In the genomic region with DNA sequence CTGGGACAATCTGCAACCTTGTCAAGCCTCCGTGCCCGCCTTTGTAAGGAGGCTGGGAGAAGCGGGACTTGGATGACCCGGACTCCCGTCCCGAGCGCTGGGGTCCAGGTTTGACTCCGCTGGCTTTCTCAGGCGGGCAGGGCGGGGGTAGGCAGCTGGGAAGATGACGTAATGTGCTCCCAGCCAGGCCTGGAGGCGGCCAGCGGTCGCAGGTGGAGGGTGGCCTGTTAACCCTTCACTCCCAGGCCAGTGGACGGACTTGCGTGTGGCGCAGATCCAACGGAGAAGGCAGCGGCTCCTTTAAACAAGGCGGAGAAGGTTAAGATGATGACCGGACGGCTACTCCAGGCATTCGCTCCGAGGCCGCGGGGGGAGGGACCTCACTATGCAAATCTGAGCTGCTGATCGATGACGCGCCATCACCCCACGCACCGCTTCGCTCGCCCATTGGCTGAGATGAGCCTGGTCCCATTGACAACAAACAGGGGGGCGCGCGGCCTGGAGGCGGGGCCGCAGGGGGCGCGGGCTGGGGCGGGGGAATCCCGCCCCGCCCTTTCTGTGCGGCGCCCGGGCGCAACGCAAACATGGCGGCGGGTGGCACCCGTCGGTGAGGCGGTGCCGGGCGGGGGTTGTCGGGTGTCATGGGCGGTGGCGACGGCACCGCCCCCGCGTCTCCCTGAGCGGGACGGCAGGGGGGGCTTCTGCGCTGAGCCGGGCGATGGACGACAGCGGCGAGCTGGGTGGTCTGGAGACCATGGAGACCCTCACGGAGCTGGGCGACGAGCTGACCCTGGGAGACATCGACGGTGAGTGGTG, we compare ENCODE assay signal across 8 cellular contexts. TPM values are rescaled to one million over a fixed set of nuclear protein-coding genes. Genes with fewer than 3 reads are reported as not detected.
DNase-seq lines count a peak whose midpoint lies in the region; ATAC-seq and TF ChIP-seq lines count a peak whose summit lies in the region.

TSS of gene SREBF2 (plus strand) at position 553 of the 816 bp plus-strand sequence. CDS start at position 719, 166 bp downstream.

- H3K4me1 ChIP-seq in RWPE2 (ENCODE audit: insufficient read depth, poor library complexity, severe bottlenecking), result peaks cover 20% of the 10 kb centered on the region

- H3K27ac ChIP-seq in RWPE2 (ENCODE audit: poor library complexity, severe bottlenecking), result peak within 1 kb of the TSS; percentile 87

- H3K36me3 Mint-ChIP-seq in activated T-helper 2 cell treated with anti-CD3 and anti-CD28 coated beads, Interferon-gamma antibody, Interleukin-2, Interleukin-4, amounts not matched to agents 10 μg/mL and 5 μg/mL and 100 μg/mL, durations not matched to agents 14 hours and 24 hours and 36 hours (ENCODE audit: low read depth), result peaks cover 62% of the 10 kb centered on the region
- peaks cover 0 to 11% (median 0%) of the 10 kb centered on the region in 3 donors for H3K36me3 Mint-ChIP-seq in naive thymus-derived CD8-positive, alpha-beta T cell

- peak within 1 kb of the TSS; percentile 97 for H3K27ac Mint-ChIP-seq in activated T-helper 2 cell treated with anti-CD3 and anti-CD28 coated beads, Interferon-gamma antibody, Interleukin-2, Interleukin-4, amounts not matched to agents 10 μg/mL and 5 μg/mL and 100 μg/mL, durations not matched to agents 14 hours and 24 hours and 36 hours
- H3K27ac Mint-ChIP-seq in naive thymus-derived CD8-positive, alpha-beta T cell, result peak within 1 kb of the TSS; percentile 94 to 100 (median 99)

- peak; percentile 100 for DNase-seq in ELF-1 (ENCODE audit: low read depth, low spot score)
- peak; percentile 99 for DNase-seq in H4 (ENCODE audit: low spot score)
- DNase-seq in LoVo (ENCODE audit: low spot score), result peak; percentile 99
- DNase-seq in RWPE2 (ENCODE audit: low spot score), result peak; percentile 100
- peak; percentile 99 for DNase-seq in activated T-helper 2 cell treated with anti-CD3 and anti-CD28 coated beads, Interferon-gamma antibody, Interleukin-2, Interleukin-4, amounts not matched to agents 10 μg/mL and 5 μg/mL and 100 μg/mL, durations not matched to agents 14 hours and 24 hours and 36 hours (ENCODE audit: low spot score)
- peak; percentile 100 for DNase-seq in fibroblast of mammary gland (ENCODE audit: low read depth)
- DNase-seq in naive thymus-derived CD8-positive, alpha-beta T cell, result peak; percentile 93 to 99 (median 98)
- DNase-seq in stimulated activated naive CD4-positive, alpha-beta T cell (lab: John Stamatoyannopoulos, UW), result peak; percentile 93 to 98 (median 96)

- no peaks in the 10 kb centered on the region for H3K27me3 ChIP-seq in RWPE2 (ENCODE audit: insufficient read depth, poor library complexity, severe bottlenecking)

- peak; percentile 92 for ATAC-seq in RWPE2 (ENCODE audit: low read depth)
- peak; percentile 92 to 94 for ATAC-seq in naive thymus-derived CD8-positive, alpha-beta T cell

- intact Hi-C loops in activated T-helper 2 cell treated with anti-CD3 and anti-CD28 coated beads, Interferon-gamma antibody, Interleukin-2, Interleukin-4, amounts not matched to agents 10 μg/mL and 5 μg/mL and 100 μg/mL, durations not matched to agents 14 hours and 24 hours and 36 hours (cut with micrococcal nuclease), result loop anchor here (1.0 to 10.0 kb wide), 5 partner anchors 25 to 242 kb away; partner anchors contain the start of genes NAGA, PHETA2 and SMDT1

- peaks cover 3% of the 10 kb centered on the region for H3K9me3 Mint-ChIP-seq in activated T-helper 2 cell treated with anti-CD3 and anti-CD28 coated beads, Interferon-gamma antibody, Interleukin-2, Interleukin-4, amounts not matched to agents 10 μg/mL and 5 μg/mL and 100 μg/mL, durations not matched to agents 14 hours and 24 hours and 36 hours
- no peaks in the 10 kb centered on the region for H3K9me3 Mint-ChIP-seq in naive thymus-derived CD8-positive, alpha-beta T cell

- POLR2A ChIA-PET in naive thymus-derived CD8-positive, alpha-beta T cell (lab: Charles Lee), result interaction anchor here (0.6 to 4.8 kb wide), 31 partner anchors 8 to 611 kb away, joined by 3 to 48 read pairs (median 4); partner anchors contain the start of genes CCDC134, CENPM, MEI1 and SNU13

- H3K4me1 Mint-ChIP-seq in activated T-helper 2 cell treated with anti-CD3 and anti-CD28 coated beads, Interferon-gamma antibody, Interleukin-2, Interleukin-4, amounts not matched to agents 10 μg/mL and 5 μg/mL and 100 μg/mL, durations not matched to agents 14 hours and 24 hours and 36 hours (ENCODE audit: low read depth), result peaks cover 46% of the 10 kb centered on the region
- H3K4me1 Mint-ChIP-seq in naive thymus-derived CD8-positive, alpha-beta T cell, result peaks cover 22 to 38% (median 26%) of the 10 kb centered on the region in 4 donors

- H3K27me3 Mint-ChIP-seq in activated T-helper 2 cell treated with anti-CD3 and anti-CD28 coated beads, Interferon-gamma antibody, Interleukin-2, Interleukin-4, amounts not matched to agents 10 μg/mL and 5 μg/mL and 100 μg/mL, durations not matched to agents 14 hours and 24 hours and 36 hours (ENCODE audit: low read depth), result no peaks in the 10 kb centered on the region
- no peaks in the 10 kb centered on the region for H3K27me3 Mint-ChIP-seq in naive thymus-derived CD8-positive, alpha-beta T cell

- H3K9me3 ChIP-seq in RWPE2 (ENCODE audit: severe bottlenecking), result no peaks in the 10 kb centered on the region

- no peak for TF ChIP-seq CTCF in RWPE2 (IDR thresholded peaks at IDR 0.05; ENCODE audit: poor library complexity, severe bottlenecking)
- TF ChIP-seq CTCF in fibroblast of mammary gland (conservative IDR thresholded peaks at IDR 0.05; ENCODE audit: control insufficient read depth, insufficient read depth, low read depth, low read length), result no peak

- H3K4me3 ChIP-seq in RWPE2 (ENCODE audit: severe bottlenecking) (peak within 1 kb of the TSS; percentile 89), fibroblast of mammary gland (ENCODE audit: control insufficient read depth, low read depth, low read length) (peak within 1 kb of the TSS; percentile 72)

- H3K4me3 Mint-ChIP-seq in activated T-helper 2 cell treated with anti-CD3 and anti-CD28 coated beads, Interferon-gamma antibody, Interleukin-2, Interleukin-4, amounts not matched to agents 10 μg/mL and 5 μg/mL and 100 μg/mL, durations not matched to agents 14 hours and 24 hours and 36 hours (ENCODE audit: low read depth), result peak within 1 kb of the TSS; percentile 99
- H3K4me3 Mint-ChIP-seq in naive thymus-derived CD8-positive, alpha-beta T cell, result peak within 1 kb of the TSS; percentile 91 to 98 (median 95)

- H3K36me3 ChIP-seq in RWPE2 (ENCODE audit: low read depth), result peaks cover 32% of the 10 kb centered on the region

RNA-seq across cellular contexts. Expression of gene SREBF2, which starts in this region (rescaled TPM):
- total RNA-seq in H4 (2014; rRNA removed; shearing (Covaris generic)), result 25.1 and 30.2 TPM in 2 replicates
- total RNA-seq in activated T-helper 2 cell treated with anti-CD3 and anti-CD28 coated beads, Interferon-gamma antibody, Interleukin-2, Interleukin-4, amounts not matched to agents 10 μg/mL and 5 μg/mL and 100 μg/mL, durations not matched to agents 14 hours and 24 hours and 36 hours, result 191 and 202 TPM in 2 replicates
- total RNA-seq in naive thymus-derived CD8-positive, alpha-beta T cell, result 100 to 1,000 TPM; 106 TPM
- polyA plus RNA-seq in naive thymus-derived CD8-positive, alpha-beta T cell, result 10 to 100 TPM; 16.3 to 21.9 (median 18.2) TPM

Comparison
In these comparisons a context has a peak if more than half of its experiments do, and no peak if none do; other contexts are left out.
1. Peak in every context shown above with its lines: DNase-seq, ATAC-seq, H3K4me3 ChIP-seq and H3K27ac ChIP-seq.